Comparison of ENCODE assay signal across 1 cellular context in genomic region chr16:70440112-70440692, GRCh38.
TF ChIP-seq lines count a peak whose summit lies in the region.
"Not testable (repeated sequence)": the region's sequence is repeated elsewhere in the genome, so short reads cannot be mapped to it uniquely, and the experiment has no call there.

No MANE protein-coding gene starts in this region.

TF ChIP-seq in HepG2, 621 proteins besides CTCF, POLR2A, EP300 and RAD21 (continues in another document):
- TF ChIP-seq ZNF614 (CRISPR knock-in tag; IDR thresholded peaks at IDR 0.05; ENCODE audit: borderline replicate concordance) (peak; percentile 73; the same call in 1 of the 2 replicates), MED1 (CRISPR knock-in tag; IDR thresholded peaks at IDR 0.05) (0 out of 2 replicates have a peak, but pooled peaks have one; percentile 23), BRD4 (CRISPR knock-in tag; IDR thresholded peaks at IDR 0.05) (0 out of 2 replicates have a peak, but pooled peaks have one; percentile 40), TFE3 (CRISPR knock-in tag; IDR thresholded peaks at IDR 0.05) (0 out of 2 replicates have a peak, but pooled peaks have one; percentile 12), ATF2 (CRISPR knock-in tag; IDR thresholded peaks at IDR 0.05) (peak; percentile 77; the same call in 1 of the 2 replicates), IRF2 (CRISPR knock-in tag; IDR thresholded peaks at IDR 0.05) (peak; percentile 46; the same call in 1 of the 2 replicates), KLF12 (CRISPR knock-in tag; IDR thresholded peaks at IDR 0.05; ENCODE audit: borderline replicate concordance) (0 out of 2 replicates have a peak, but pooled peaks have one; percentile 3), ZNF770 (CRISPR knock-in tag; IDR thresholded peaks at IDR 0.05) (peak; percentile 91), ZMYM2 (CRISPR knock-in tag; IDR thresholded peaks at IDR 0.05) (peak; percentile 69), GATAD2A (CRISPR knock-in tag; IDR thresholded peaks at IDR 0.05) (peak; percentile 17; the same call in 1 of the 2 replicates), ATF7 (IDR thresholded peaks at IDR 0.05) (peak; percentile 77), ATF7 (CRISPR knock-in tag; IDR thresholded peaks at IDR 0.05) (peak; percentile 79), HOXA3 (CRISPR knock-in tag; IDR thresholded peaks at IDR 0.05) (peak; percentile 51; the same call in 1 of the 2 replicates), CREB1 (IDR thresholded peaks at IDR 0.05) (peak; percentile 66), CREB1 (CRISPR knock-in tag; IDR thresholded peaks at IDR 0.05) (0 out of 2 replicates have a peak, but pooled peaks have one; percentile 25), SIX4 (CRISPR knock-in tag; IDR thresholded peaks at IDR 0.05) (0 out of 2 replicates have a peak, but pooled peaks have one; percentile 74), GATAD1 (CRISPR knock-in tag; IDR thresholded peaks at IDR 0.05) (0 out of 2 replicates have a peak, but pooled peaks have one; percentile 15), NRL (CRISPR knock-in tag; IDR thresholded peaks at IDR 0.05; ENCODE audit: borderline replicate concordance) (peak; percentile 61; the same call in 1 of the 2 replicates), ZNF225 (CRISPR knock-in tag; IDR thresholded peaks at IDR 0.05) (peak; percentile 48; the same call in 1 of the 2 replicates), ZNF619 (CRISPR knock-in tag; IDR thresholded peaks at IDR 0.05) (peak; percentile 70; the same call in 1 of the 2 replicates), NR0B2 (CRISPR knock-in tag; IDR thresholded peaks at IDR 0.05) (0 out of 2 replicates have a peak, but pooled peaks have one; percentile 31), ELF1 (CRISPR knock-in tag; IDR thresholded peaks at IDR 0.05) (peak; percentile 69), RFXAP (CRISPR knock-in tag; IDR thresholded peaks at IDR 0.05; ENCODE audit: borderline replicate concordance) (peak; percentile 49; the same call in 1 of the 2 replicates), ZNF121 (CRISPR knock-in tag; IDR thresholded peaks at IDR 0.05) (peak; percentile 94), MIXL1 (CRISPR knock-in tag; IDR thresholded peaks at IDR 0.05) (peak; percentile 72), HNF1A (CRISPR knock-in tag; IDR thresholded peaks at IDR 0.05; ENCODE audit: borderline replicate concordance) (peak; percentile 37; the same call in 1 of the 2 replicates), ZNF598 (CRISPR knock-in tag; IDR thresholded peaks at IDR 0.05; ENCODE audit: borderline replicate concordance) (peak; percentile 44; the same call in 1 of the 2 replicates), ZSCAN9 (CRISPR knock-in tag; IDR thresholded peaks at IDR 0.05; ENCODE audit: borderline replicate concordance) (0 out of 2 replicates have a peak, but pooled peaks have one; percentile 18), HMGXB3 (CRISPR knock-in tag; IDR thresholded peaks at IDR 0.05; ENCODE audit: borderline replicate concordance) (peak; percentile 26; the same call in 1 of the 2 replicates), NR2F2 (IDR thresholded peaks at IDR 0.05; ENCODE audit: borderline replicate concordance, low read depth) (peak; percentile 62; the same call in 1 of the 2 replicates), JUN (CRISPR knock-in tag; IDR thresholded peaks at IDR 0.05) (0 out of 2 replicates have a peak, but pooled peaks have one; percentile 27), ZNF224 (CRISPR knock-in tag; IDR thresholded peaks at IDR 0.05) (peak; percentile 58; the same call in 1 of the 2 replicates), ZBTB38 (CRISPR knock-in tag; IDR thresholded peaks at IDR 0.05) (peak; percentile 35; the same call in 1 of the 2 replicates), ZNF567 (CRISPR knock-in tag; IDR thresholded peaks at IDR 0.05; ENCODE audit: borderline replicate concordance) (0 out of 2 replicates have a peak, but pooled peaks have one; percentile 19), SALL1 (CRISPR knock-in tag; IDR thresholded peaks at IDR 0.05) (peak; percentile 14; the same call in 1 of the 2 replicates), KDM5B (CRISPR knock-in tag; IDR thresholded peaks at IDR 0.05; ENCODE audit: borderline replicate concordance) (peak; percentile 63; the same call in 1 of the 2 replicates), ZBTB7A (CRISPR knock-in tag; IDR thresholded peaks at IDR 0.05) (peak; percentile 68; the same call in 1 of the 2 replicates), THRA (CRISPR knock-in tag; IDR thresholded peaks at IDR 0.05; ENCODE audit: borderline replicate concordance) (0 out of 2 replicates have a peak, but pooled peaks have one; percentile 23), ZNF460 (CRISPR knock-in tag; IDR thresholded peaks at IDR 0.05; ENCODE audit: borderline replicate concordance) (peak; percentile 89), ATF3 (CRISPR knock-in tag; IDR thresholded peaks at IDR 0.05) (peak; percentile 67; the same call in 1 of the 2 replicates), FOXP4 (CRISPR knock-in tag; IDR thresholded peaks at IDR 0.05) (peak; percentile 39; the same call in 1 of the 2 replicates), ZNF230 (CRISPR knock-in tag; IDR thresholded peaks at IDR 0.05) (peak; percentile 38; the same call in 1 of the 2 replicates), RXRA (CRISPR knock-in tag; IDR thresholded peaks at IDR 0.05) (peak; percentile 49; the same call in 1 of the 2 replicates)
- TF ChIP-seq HNF1A (IDR thresholded peaks at IDR 0.05; ENCODE audit: low read depth): not testable (repeated sequence)
